3 cellular contexts compared by ENCODE assay signal in the genomic region with DNA sequence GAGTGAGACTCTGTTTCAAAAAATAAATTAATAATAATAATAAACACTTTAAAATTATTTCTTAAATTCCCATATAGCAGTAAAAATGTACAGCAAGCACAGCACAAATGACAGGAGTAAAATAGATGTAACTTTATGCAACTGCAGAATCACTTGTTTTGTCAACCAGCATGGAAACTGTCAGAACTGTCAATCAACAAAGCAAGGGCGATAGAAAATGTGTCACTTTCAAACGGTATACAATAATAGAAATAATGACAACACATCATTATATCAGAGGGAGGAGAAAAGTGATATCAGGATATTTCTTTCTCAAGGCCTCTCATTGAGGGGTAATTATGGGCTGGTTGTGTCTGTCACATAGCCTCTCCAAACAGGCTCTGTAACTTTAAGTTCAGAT.
"Had no signal": no experiment of that assay in that cellular context is flagged by ENCODE, and none has a peak within 500 bp of the region (broad histone marks: within the 10 kb centered on the region; RNA-seq: fewer than 3 reads in every experiment).

No MANE protein-coding gene starts in this region.

- H3K4me3 ChIP-seq: GM12878 had no signal

- DNase-seq: GDM1, GF-D8 had no signal
